9 cellular contexts compared by ENCODE assay signal in the genomic region with DNA sequence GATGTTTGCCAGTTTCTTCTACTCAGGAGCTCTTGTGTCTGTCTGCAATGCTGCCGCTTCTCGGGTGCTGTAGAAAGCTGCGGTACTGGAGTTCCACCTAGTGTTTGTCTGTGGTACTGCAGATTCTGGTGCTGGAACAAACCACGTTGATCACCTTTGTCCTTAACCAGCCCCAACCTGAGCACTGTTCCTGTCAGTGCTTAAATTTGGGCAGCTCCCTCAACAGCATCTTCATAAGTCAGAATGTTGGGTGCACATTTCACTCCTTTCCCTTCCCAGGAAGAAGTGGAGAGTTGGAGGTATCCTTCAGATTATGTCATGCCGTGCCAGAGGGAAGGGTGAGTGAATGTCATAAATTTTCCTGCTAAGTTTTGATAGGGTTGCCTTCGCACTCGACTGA. TPM values are rescaled to one million over a fixed set of nuclear protein-coding genes. Genes with fewer than 3 reads are reported as not detected.
A peak's percentile ranks its signal among the peaks of the same experiment; 100 is the strongest.
DNase-seq lines count a peak whose midpoint lies in the region; ATAC-seq lines count a peak whose summit lies in the region.
"Had no signal": no experiment of that assay in that cellular context is flagged by ENCODE, and none has a peak within 500 bp of the region (broad histone marks: within the 10 kb centered on the region; RNA-seq: fewer than 3 reads in every experiment).

No MANE protein-coding gene starts in this region.

- no peaks in the 10 kb centered on the region for H3K4me1 Mint-ChIP-seq in naive B cell

- H3K9ac ChIP-seq in NT2/D1 (ENCODE audit: insufficient read length, low read depth) = no peak overlapping the region
- H3K9ac ChIP-seq: BLaER1 had no signal

- no peak overlapping the region for H3K27ac ChIP-seq in epithelial cell of prostate
- H3K27ac ChIP-seq: BLaER1 had no signal

- H3K4me1 ChIP-seq in NT2/D1 (ENCODE audit: insufficient read depth, insufficient read length) = no peaks in the 10 kb centered on the region

- H3K9me3 Mint-ChIP-seq in naive B cell = peaks cover 7 to 25% (median 16%) of the 10 kb centered on the region in 7 donors

- H3K9me3 ChIP-seq in NT2/D1 (ENCODE audit: insufficient read depth, low read length) = peaks cover 21% of the 10 kb centered on the region; the same call in 1 of the 2 replicates

- H3K27ac Mint-ChIP-seq in naive B cell = no peak overlapping the region

- H3K27me3 Mint-ChIP-seq in naive B cell = peaks cover 35 to 60% (median 60%) of the 10 kb centered on the region in 3 donors

- no peak overlapping the region for H3K4me3 Mint-ChIP-seq in naive B cell

- DNase-seq in NCI-H1417 (lab: John Stamatoyannopoulos, UW) = peak; percentile 76 to 91 (median 84)
- DNase-seq in NCI-H1417 treated with DMSO at 0.1 percent for 48 hours (lab: John Stamatoyannopoulos, UW) = no peak
- DNase-seq in HUDEP-2 (lab: John Stamatoyannopoulos, UW; ENCODE audit: unreplicated experiment in 76 of 76) = peak in 58 of 76 experiments; percentile 1 to 73 (median 39)
- peak; percentile 86 for DNase-seq in NT2/D1 (ENCODE audit: low read depth, low spot score)
- peak; percentile 29 for DNase-seq in activated CD8-positive, alpha-beta memory T cell treated with anti-CD3 and anti-CD28 coated beads, Interleukin-2, amount 50 U/mL, for 1 hour (ENCODE audit: extremely low read depth)
- peak; percentile 12 for DNase-seq in epithelial cell of prostate (ENCODE audit: low read depth, low spot score)
- peak; percentile 54 for DNase-seq in naive B cell
- DNase-seq in stimulated activated CD8-positive, alpha-beta memory T cell treated with anti-CD3 and anti-CD28 coated beads, Interleukin-7, amount 100 ng/mL, for 24 hours (ENCODE audit: low read depth) = peak; percentile 47

- no peaks in the 10 kb centered on the region for H3K36me3 ChIP-seq in NT2/D1 (ENCODE audit: insufficient read depth, insufficient read length, low read length)
- H3K36me3 ChIP-seq: BLaER1 had no signal

- H3K27me3 ChIP-seq in NT2/D1 (ENCODE audit: insufficient read depth, insufficient read length) = no peaks in the 10 kb centered on the region
- H3K27me3 ChIP-seq: BLaER1 had no signal

- ATAC-seq in naive B cell (ENCODE audit: low read depth in 2 of 2) = peak; percentile 69 to 80

- peaks cover 0 to 16% of the 10 kb centered on the region in 2 donors for H3K36me3 Mint-ChIP-seq in naive B cell

- no peak overlapping the region for H3K4me3 ChIP-seq in NT2/D1 (ENCODE audit: insufficient read length, low read depth)
- H3K4me3 ChIP-seq: BLaER1 had no signal

RNA-seq across cellular contexts. Expression of a gene that starts 48.7 kb away (rescaled TPM):
- not detected for polyA plus RNA-seq in naive B cell (ENCODE audit: low read depth in 6 of 6)
